Comparison of ENCODE assay signal across 18 cellular contexts in the genomic region with DNA sequence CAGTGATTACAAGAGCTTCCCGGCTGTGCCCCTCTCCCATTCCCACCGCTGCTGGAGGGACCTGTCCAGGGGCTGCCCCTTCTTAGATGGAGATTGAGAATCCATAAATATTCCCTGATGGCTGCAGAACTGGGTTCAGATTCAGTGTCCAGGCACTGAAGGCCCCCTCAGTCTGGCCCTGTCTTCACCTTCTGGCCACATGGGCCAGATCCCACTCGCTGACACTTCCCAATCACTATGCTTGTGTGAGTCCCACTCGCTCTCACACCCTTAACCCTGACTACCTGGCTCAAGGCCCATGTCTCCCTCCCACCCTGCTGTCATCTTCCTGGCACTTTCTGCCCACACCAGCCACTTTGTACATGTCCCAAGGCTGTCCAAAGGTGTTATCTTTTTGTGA. TPM values are rescaled to one million over a fixed set of nuclear protein-coding genes. Genes with fewer than 3 reads are reported as not detected.
DNase-seq lines count a peak whose midpoint lies in the region; ATAC-seq and TF ChIP-seq lines count a peak whose summit lies in the region.
"Had no signal": no experiment of that assay in that cellular context is flagged by ENCODE, and none has a peak within 500 bp of the region (broad histone marks: within the 10 kb centered on the region; RNA-seq: fewer than 3 reads in every experiment).

No MANE protein-coding gene starts in this region.

- no peaks in the 10 kb centered on the region for H3K36me3 ChIP-seq in Panc1 (ENCODE audit: control insufficient read depth, insufficient read depth, low read length)
- H3K36me3 ChIP-seq: BLaER1, MG63 had no signal

- H3K4me3 Mint-ChIP-seq in activated naive CD4-positive, alpha-beta T cell treated with anti-CD3 and anti-CD28 coated beads, Interleukin-2, amount 50 U/mL, for 24 hours: peak overlapping the region; percentile 72
- H3K4me3 Mint-ChIP-seq in natural killer cell treated with Interleukin-12 subunit alpha and Interleukin-12 subunit beta and Interleukin-15 and Interleukin-18, amount 100 ng/mL, for 72 hours: no peak overlapping the region

- H3K9me3 Mint-ChIP-seq in activated naive CD4-positive, alpha-beta T cell treated with anti-CD3 and anti-CD28 coated beads, Interleukin-2, amount 50 U/mL, for 24 hours: no peaks in the 10 kb centered on the region
- no peaks in the 10 kb centered on the region for H3K9me3 Mint-ChIP-seq in natural killer cell treated with Interleukin-12 subunit alpha and Interleukin-12 subunit beta and Interleukin-15 and Interleukin-18, amount 100 ng/mL, for 72 hours
- H3K9me3 Mint-ChIP-seq: CD4-positive, alpha-beta memory T cell; H9 had no signal

- peak overlapping the region; percentile 71; the same call in 1 of the 2 replicates for H3K27ac ChIP-seq in Panc1 (ENCODE audit: low read length)
- H3K27ac ChIP-seq: BLaER1 had no signal

- peaks cover 16% of the 10 kb centered on the region for H3K4me1 Mint-ChIP-seq in activated naive CD4-positive, alpha-beta T cell treated with anti-CD3 and anti-CD28 coated beads, Interleukin-2, amount 50 U/mL, for 24 hours
- peaks cover 6 to 9% of the 10 kb centered on the region in 2 donors for H3K4me1 Mint-ChIP-seq in natural killer cell treated with Interleukin-12 subunit alpha and Interleukin-12 subunit beta and Interleukin-15 and Interleukin-18, amount 100 ng/mL, for 72 hours (ENCODE audit: low read depth in 2 of 2)

- H3K4me1 ChIP-seq in Panc1 (ENCODE audit: control insufficient read depth, insufficient read depth, low read length): peaks cover 7% of the 10 kb centered on the region

- TF ChIP-seq CTCF in Panc1 (IDR thresholded peaks at IDR 0.05): no peak

- H3K27me3 Mint-ChIP-seq in activated naive CD4-positive, alpha-beta T cell treated with anti-CD3 and anti-CD28 coated beads, Interleukin-2, amount 50 U/mL, for 24 hours: peaks cover 15% of the 10 kb centered on the region
- H3K27me3 Mint-ChIP-seq in natural killer cell treated with Interleukin-12 subunit alpha and Interleukin-12 subunit beta and Interleukin-15 and Interleukin-18, amount 100 ng/mL, for 72 hours: peaks cover 19 to 20% of the 10 kb centered on the region in 2 donors

- no peak for DNase-seq in activated naive CD4-positive, alpha-beta T cell (lab: John Stamatoyannopoulos, UW)
- DNase-seq in Panc1 (ENCODE audit: low read depth, low spot score): no peak
- peak; percentile 74 for DNase-seq in mesenteric fat pad (ENCODE audit: low spot score)
- DNase-seq in DMS79 treated with DMSO at 0.1 percent for 48 hours (lab: John Stamatoyannopoulos, UW): no peak
- DNase-seq in natural killer cell treated with Interleukin-12 subunit alpha and Interleukin-12 subunit beta and Interleukin-15 and Interleukin-18, amount 100 ng/mL, for 72 hours (ENCODE audit: low spot score): no peak
- DNase-seq: Calu3; CD4-positive, alpha-beta memory T cell; H9; MG63; NCI-H1092 treated with DMSO at 0.1 percent for 48 hours; NCI-H146; NCI-H2081 treated with DMSO at 0.1 percent for 48 hours; NK-92 treated with Interleukin-12 subunit alpha and Interleukin-12 subunit beta, amount 100 ng/mL, for 24 hours had no signal

- no peaks in the 10 kb centered on the region for H3K36me3 Mint-ChIP-seq in activated naive CD4-positive, alpha-beta T cell treated with anti-CD3 and anti-CD28 coated beads, Interleukin-2, amount 50 U/mL, for 24 hours
- no peaks in the 10 kb centered on the region for H3K36me3 Mint-ChIP-seq in natural killer cell treated with Interleukin-12 subunit alpha and Interleukin-12 subunit beta and Interleukin-15 and Interleukin-18, amount 100 ng/mL, for 72 hours
- H3K36me3 Mint-ChIP-seq: CD4-positive, alpha-beta memory T cell had no signal

- in situ Hi-C loops in Panc1 (cut with HindIII; ENCODE audit: low pct_unique_long_range_greater_than_20kb, low sequenced_read_pairs): no loop called here

- POLR2A ChIA-PET in Panc1 (lab: Charles Lee): no interaction called here

- H3K9me3 ChIP-seq in Panc1 (ENCODE audit: control insufficient read depth, insufficient read depth, low read depth, low read length): no peaks in the 10 kb centered on the region
- H3K9me3 ChIP-seq: A549, MG63 had no signal

- no TSS peak for BruUV-seq in Panc1 (replicated peaks; lab: Mats Ljungman, UMichigan)

- H3K4me3 ChIP-seq in Panc1 (ENCODE audit: low read depth in 2 of 2, low read length in 2 of 2): no peak overlapping the region
- H3K4me3 ChIP-seq: MG63 had no signal

- H3K27ac Mint-ChIP-seq in activated naive CD4-positive, alpha-beta T cell treated with anti-CD3 and anti-CD28 coated beads, Interleukin-2, amount 50 U/mL, for 24 hours: no peak overlapping the region
- H3K27ac Mint-ChIP-seq in natural killer cell treated with Interleukin-12 subunit alpha and Interleukin-12 subunit beta and Interleukin-15 and Interleukin-18, amount 100 ng/mL, for 72 hours: no peak overlapping the region
- H3K27ac Mint-ChIP-seq: H9 had no signal

- no peaks in the 10 kb centered on the region; the same call in 1 of the 2 replicates for H3K27me3 ChIP-seq in Panc1 (ENCODE audit: control insufficient read depth, insufficient read depth, low read length)
- H3K27me3 ChIP-seq: BLaER1, MG63 had no signal

- CTCF ChIA-PET in Panc1 (lab: Charles Lee): interaction anchor here (1.2 kb wide), 1 partner anchor 217 kb away, joined by 15 read pairs; no protein-coding TSS in a partner anchor

- intact Hi-C loops in Panc1 (cut with micrococcal nuclease; ENCODE audit: unreplicated experiment): loop anchor here (2.0 kb wide), 1 partner anchor 216 kb away; no protein-coding TSS in a partner anchor

- ATAC-seq in Panc1 (no peak), HG03175 (IDR thresholded peaks at IDR 0.05; ENCODE audit: unreplicated experiment) (no peak)
- ATAC-seq in natural killer cell treated with Interleukin-12 subunit alpha and Interleukin-12 subunit beta and Interleukin-15 and Interleukin-18, amount 100 ng/mL, for 72 hours: no peak
- ATAC-seq: Right ventricle myocardium inferior had no signal

RNA-seq across cellular contexts. Expression of gene MRPS22, which starts 15.5 kb away (rescaled TPM):
- total RNA-seq in Panc1 (2021; ENCODE audit: unreplicated experiment) (61.9 TPM), mesenteric fat pad (37.6 TPM)
- polyA plus RNA-seq in Panc1 (2012; ENCODE audit: insufficient read length): 42.7 TPM
- 10 to 100 TPM; 40.9 to 46.6 TPM for total RNA-seq in natural killer cell treated with Interleukin-12 subunit alpha and Interleukin-12 subunit beta and Interleukin-15 and Interleukin-18, amount 100 ng/mL, for 72 hours
